In the genomic region with DNA sequence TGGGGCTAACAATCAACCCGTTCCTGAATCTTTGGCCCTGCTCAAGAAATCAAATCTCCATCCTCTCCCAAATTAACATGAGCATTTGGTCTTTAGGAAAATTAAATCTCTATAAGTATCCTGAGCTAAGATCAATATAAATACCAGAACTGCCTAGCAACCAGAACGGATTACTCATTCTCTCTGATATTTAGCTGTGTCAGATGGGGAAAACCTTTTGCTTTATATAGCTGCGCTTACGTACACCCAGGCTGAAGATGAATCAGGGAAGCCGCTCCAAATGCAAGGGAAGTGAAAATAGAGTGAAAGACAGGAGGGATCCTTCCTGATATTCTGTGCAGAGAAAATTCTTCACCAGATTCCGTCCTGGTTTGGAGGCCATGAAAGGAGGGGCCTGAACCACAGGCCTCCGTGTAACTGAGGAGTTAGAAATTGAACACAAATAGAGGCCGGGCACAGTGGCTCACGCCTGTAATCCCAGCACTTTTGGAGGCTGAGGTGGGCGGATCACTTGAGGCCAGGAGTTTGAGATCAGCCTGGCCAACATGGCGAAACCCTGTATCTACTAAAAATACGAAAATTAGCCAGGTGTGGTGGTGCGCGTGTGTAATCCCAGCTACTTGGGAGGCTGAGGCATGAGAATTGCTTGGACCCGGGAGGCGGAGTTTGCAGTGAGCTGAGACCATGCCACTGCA, we compare ENCODE assay signal across 12 cellular contexts. TPM values are rescaled to one million over a fixed set of nuclear protein-coding genes. Genes with fewer than 3 reads are reported as not detected.
DNase-seq lines count a peak whose midpoint lies in the region; ATAC-seq, FAIRE-seq and TF ChIP-seq lines count a peak whose summit lies in the region.
"Had no signal": no experiment of that assay in that cellular context is flagged by ENCODE, and none has a peak within 500 bp of the region (broad histone marks: within the 10 kb centered on the region; RNA-seq: fewer than 3 reads in every experiment).

No MANE protein-coding gene starts in this region.

- H3K27me3 ChIP-seq in BJ (ENCODE audit: control insufficient read depth, insufficient read depth, low read length) (no peaks in the 10 kb centered on the region), esophagus squamous epithelium (no peaks in the 10 kb centered on the region), osteoblast (ENCODE audit: insufficient read depth, low read length) (no peaks in the 10 kb centered on the region), BE2C (no peaks in the 10 kb centered on the region)

- 31 to 34% methylated on average over 16 of the region's 16 CpGs for WGBS in esophagus squamous epithelium, 2 donors

- no peaks in the 10 kb centered on the region for H3K36me3 ChIP-seq in BJ (ENCODE audit: control insufficient read depth, insufficient read depth, low read length)
- no peaks in the 10 kb centered on the region for H3K36me3 ChIP-seq in esophagus squamous epithelium
- no peaks in the 10 kb centered on the region for H3K36me3 ChIP-seq in osteoblast (ENCODE audit: insufficient read depth, low read length)
- H3K36me3 ChIP-seq in BE2C, result no peaks in the 10 kb centered on the region

- H3K9me3 ChIP-seq in esophagus squamous epithelium, result no peaks in the 10 kb centered on the region
- no peaks in the 10 kb centered on the region for H3K9me3 ChIP-seq in osteoblast (ENCODE audit: low read depth, low read length)
- no peaks in the 10 kb centered on the region for H3K9me3 ChIP-seq in BE2C

- H3K4me3 ChIP-seq in BJ (ENCODE audit: low read depth, low read length) (no peak overlapping the region), esophagus squamous epithelium (peak overlapping the region in 1 of 4 donors; percentile 16), osteoblast (ENCODE audit: insufficient read depth, low read length) (peak overlapping the region; percentile 37), BE2C (ENCODE audit: low read depth, low read length) (no peak overlapping the region)

- intact Hi-C loops in esophagus squamous epithelium (cut with DNase I), result loop anchor here (5.0 kb wide), 1 partner anchor 88 kb away; a partner anchor contains a TSS

- no peaks in the 10 kb centered on the region for H4K20me1 ChIP-seq in osteoblast (ENCODE audit: insufficient read depth, low read length)

- no peaks in the 10 kb centered on the region for H3K79me2 ChIP-seq in osteoblast (ENCODE audit: insufficient read depth, low read length)

- peak overlapping the region; percentile 57 to 83 (median 79) for H3K27ac ChIP-seq in esophagus squamous epithelium
- H3K27ac ChIP-seq in osteoblast (ENCODE audit: low read depth, low read length), result peak overlapping the region; percentile 93

- POLR2A ChIA-PET in BJ (lab: Charles Lee), result no interaction called here

- CTCF ChIA-PET in BJ (lab: Yijun Ruan, JAX), result interaction anchor here (0.6 to 6.3 kb wide), 6 partner anchors 27 to 224 kb away, joined by 3 to 25 read pairs (median 6); a partner anchor contains a TSS

- TF ChIP-seq POLR2A in esophagus squamous epithelium (IDR thresholded peaks at IDR 0.05), result no peak
- no peak for TF ChIP-seq POLR2A in GM18505 (IDR thresholded peaks at IDR 0.05; ENCODE audit: borderline replicate concordance, extremely low read depth, insufficient read depth, insufficient read length)

- peak overlapping the region; percentile 66 for H3K4me2 ChIP-seq in osteoblast (ENCODE audit: insufficient read depth, low read length)

- H3K4me1 ChIP-seq in esophagus squamous epithelium, result peaks cover 13 to 45% (median 14%) of the 10 kb centered on the region in 3 donors
- peaks cover 27% of the 10 kb centered on the region for H3K4me1 ChIP-seq in osteoblast (ENCODE audit: insufficient read depth, low read length)
- no peaks in the 10 kb centered on the region for H3K4me1 ChIP-seq in BE2C

- TF ChIP-seq CTCF in BJ (IDR thresholded peaks at IDR 0.05; ENCODE audit: insufficient read depth, low read depth, low read length), result no peak
- TF ChIP-seq CTCF in esophagus squamous epithelium (IDR thresholded peaks at IDR 0.05), result no peak
- no peak for TF ChIP-seq CTCF in osteoblast (IDR thresholded peaks at IDR 0.05; ENCODE audit: extremely low read depth, low read depth, low read length)
- TF ChIP-seq CTCF in BE2C (IDR thresholded peaks at IDR 0.05; ENCODE audit: low read depth, low read length), result no peak

- H2AFZ ChIP-seq in osteoblast (ENCODE audit: low read length), result peak overlapping the region; percentile 41

- peak; percentile 29 for DNase-seq in BJ (ENCODE audit: low read depth)
- DNase-seq in RCC 7860 (ENCODE audit: low spot score), result peak; percentile 76
- no peak for DNase-seq in esophagus squamous epithelium (lab: John Stamatoyannopoulos, UW)
- peak; percentile 95 for DNase-seq in osteoblast (ENCODE audit: insufficient read length, low spot score, missing footprints)
- DNase-seq in stimulated activated CD4-positive, alpha-beta T cell treated with anti-CD3 and anti-CD28 coated beads, Interleukin-2, amount 100 ng/mL, for 48 hours, result no peak
- no peak for DNase-seq in BE2C
- DNase-seq: DND-41, glutamatergic neuron, GOT3, NCI-H146 had no signal

- ATAC-seq in GM18505 (IDR thresholded peaks at IDR 0.05; ENCODE audit: unreplicated experiment), result no peak
- no peak for ATAC-seq in GM21723 (IDR thresholded peaks at IDR 0.05; ENCODE audit: unreplicated experiment)

- FAIRE-seq in RCC 7860 (lab: Jason Lieb, UNC), result no peak

RNA-seq across cellular contexts. Expression of a gene that starts 23.4 kb away (rescaled TPM):
- polyA plus RNA-seq in BJ (2011; rRNA removed), result 46.5 and 50.7 TPM in 2 replicates
- 17.7 and 19.5 TPM in 2 replicates for polyA minus RNA-seq in BJ (2011; rRNA and poly(A)+ RNA removed)
- 100 to 1,000 TPM in 2 of 4 donors, 10 to 100 TPM in 2; 58.9 to 128 (median 107) TPM for total RNA-seq in esophagus squamous epithelium
- total RNA-seq in osteoblast, result 68.8 and 69.0 TPM in 2 replicates
- 86.9 TPM for polyA plus RNA-seq in BE2C (2012; ENCODE audit: insufficient read depth, insufficient read length, low read depth)

RNA-seq across cellular contexts. Expression of a gene that starts 27.5 kb away (rescaled TPM):
- polyA plus RNA-seq in BJ (2011; rRNA removed), result 14.0 and 35.5 TPM in 2 replicates
- polyA minus RNA-seq in BJ (2011; rRNA and poly(A)+ RNA removed), result 30.5 and 35.2 TPM in 2 replicates
- 10 to 100 TPM; 19.3 to 56.5 (median 28.3) TPM for total RNA-seq in esophagus squamous epithelium
- total RNA-seq in osteoblast, result 33.3 and 38.0 TPM in 2 replicates
- 69.8 TPM for polyA plus RNA-seq in BE2C (2012; ENCODE audit: insufficient read depth, insufficient read length, low read depth)

Comparison
In these comparisons a context has a peak if more than half of its experiments do, and no peak if none do; other contexts are left out.
1. DNase-seq: peak in BJ (single experiment), RCC 7860 (single experiment) and osteoblast (single experiment); none in esophagus squamous epithelium (single experiment), stimulated activated CD4-positive, alpha-beta T cell treated with anti-CD3 and anti-CD28 coated beads, Interleukin-2, amount 100 ng/mL, for 48 hours (0 of 2) and BE2C (single experiment).